ENCODE assay signal across 11 cellular contexts in the genomic region with DNA sequence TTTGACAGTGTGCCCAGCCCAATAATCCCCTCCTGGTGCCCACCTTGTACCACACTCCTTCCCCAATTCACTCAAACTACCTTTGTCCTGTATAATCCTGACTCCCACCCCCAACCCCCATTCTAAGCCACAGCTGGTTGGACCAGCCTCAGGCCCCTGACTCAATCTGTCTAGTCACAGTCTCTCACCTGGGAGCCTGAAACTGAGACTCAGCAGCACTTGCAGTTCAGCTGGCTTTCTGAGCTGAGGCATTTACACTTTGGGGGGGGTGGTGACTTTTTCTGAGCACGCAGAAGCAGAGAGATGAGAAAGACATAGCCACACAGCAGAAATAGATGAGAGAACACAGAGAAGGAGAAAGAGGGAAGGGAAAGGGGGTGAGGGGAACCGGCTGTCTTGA.
DNase-seq lines count a peak whose midpoint lies in the region; ATAC-seq, FAIRE-seq and TF ChIP-seq lines count a peak whose summit lies in the region.
"Had no signal": no experiment of that assay in that cellular context is flagged by ENCODE, and none has a peak within 500 bp of the region (broad histone marks: within the 10 kb centered on the region; RNA-seq: fewer than 3 reads in every experiment).

No MANE protein-coding gene starts in this region.

- H3K27me3 ChIP-seq in DND-41 (ENCODE audit: insufficient read depth, low read length, poor library complexity) = no peaks in the 10 kb centered on the region
- H3K27me3 ChIP-seq in effector memory CD4-positive, alpha-beta T cell (replicated peaks; ENCODE audit: control insufficient read depth, insufficient read depth, low read length, poor library complexity, severe bottlenecking) = no peaks in the 10 kb centered on the region

- POLR2A ChIA-PET in OCI-LY7 (lab: Charles Lee) = interaction anchor here (1.5 kb wide), 1 partner anchor 15 kb away, joined by 6 read pairs; no protein-coding TSS in a partner anchor

- H3K79me2 ChIP-seq in DND-41 (ENCODE audit: insufficient read depth, low read length) (no peaks in the 10 kb centered on the region), OCI-LY7 (ENCODE audit: insufficient read depth, low read depth, low read length) (no peaks in the 10 kb centered on the region)

- peaks cover 5% of the 10 kb centered on the region for H3K9me3 ChIP-seq in DND-41 (ENCODE audit: insufficient read depth, low read length, severe bottlenecking)
- no peaks in the 10 kb centered on the region for H3K9me3 ChIP-seq in OCI-LY7 (ENCODE audit: low read length)
- H3K9me3 ChIP-seq in effector memory CD4-positive, alpha-beta T cell (ENCODE audit: control insufficient read depth, low read length) = peaks cover 4% of the 10 kb centered on the region

- no peaks in the 10 kb centered on the region for H3K9me2 ChIP-seq in OCI-LY7 (ENCODE audit: insufficient read depth, low read length)

- TF ChIP-seq CTCF in DND-41 (IDR thresholded peaks at IDR 0.05; ENCODE audit: borderline replicate concordance, extremely low read depth, low read length, poor library complexity, severe bottlenecking) (no peak), OCI-LY7 (conservative IDR thresholded peaks at IDR 0.05; ENCODE audit: low read length) (no peak)

- no peaks in the 10 kb centered on the region for H3K36me3 ChIP-seq in DND-41 (ENCODE audit: insufficient read depth, low read length)
- H3K36me3 ChIP-seq in OCI-LY7 (ENCODE audit: insufficient read depth, low read length) = no peaks in the 10 kb centered on the region
- no peaks in the 10 kb centered on the region for H3K36me3 ChIP-seq in effector memory CD4-positive, alpha-beta T cell (ENCODE audit: control insufficient read depth, insufficient read depth, low read length)

- no TSS peak for BruUV-seq in OCI-LY7 (replicated peaks; lab: Mats Ljungman, UMichigan)

- CTCF ChIA-PET in OCI-LY7 (lab: Charles Lee; ENCODE audit: unreplicated experiment) = interaction anchor here (0.6 to 1.5 kb wide), 2 partner anchors 11 to 13 kb away, joined by 3 to 4 read pairs; no protein-coding TSS in a partner anchor

- H3K27ac ChIP-seq in DND-41 (ENCODE audit: low read length) = no peak overlapping the region
- H3K27ac ChIP-seq in OCI-LY7 (ENCODE audit: low read depth, low read length, poor library complexity, severe bottlenecking) = no peak overlapping the region
- H3K27ac ChIP-seq in effector memory CD4-positive, alpha-beta T cell (ENCODE audit: insufficient read depth, low read length, poor library complexity, severe bottlenecking) = no peak overlapping the region

- DNase-seq in DND-41 = peak; percentile 20
- DNase-seq in GM19239 (ENCODE audit: insufficient read length, low spot score) = no peak
- DNase-seq in OCI-LY7 (ENCODE audit: low spot score) = peak; percentile 29
- no peak for DNase-seq in superior temporal gyrus (ENCODE audit: extremely low spot score)
- no peak for DNase-seq in effector memory CD4-positive, alpha-beta T cell
- DNase-seq in AML-193 (lab: John Stamatoyannopoulos, UW) = no peak
- DNase-seq: C1 segment of cervical spinal cord, head of caudate nucleus had no signal

- H4K20me1 ChIP-seq in DND-41 (ENCODE audit: insufficient read depth, low read length) = no peaks in the 10 kb centered on the region
- H4K20me1 ChIP-seq in OCI-LY7 (ENCODE audit: insufficient read depth, low read length) = no peaks in the 10 kb centered on the region

- H3K4me1 ChIP-seq in DND-41 (ENCODE audit: insufficient read depth, low read length) (peaks cover 13% of the 10 kb centered on the region), OCI-LY7 (ENCODE audit: insufficient read depth, low read length, poor library complexity, severe bottlenecking) (no peaks in the 10 kb centered on the region)
- no peaks in the 10 kb centered on the region for H3K4me1 ChIP-seq in effector memory CD4-positive, alpha-beta T cell (ENCODE audit: control insufficient read depth, insufficient read depth, low read length, poor library complexity, severe bottlenecking)

- no peak overlapping the region for H3K4me2 ChIP-seq in DND-41 (ENCODE audit: insufficient read depth, low read length)
- no peak overlapping the region for H3K4me2 ChIP-seq in OCI-LY7 (ENCODE audit: low read length)

- FAIRE-seq in GM19239 (lab: Jason Lieb, UNC) = peak; percentile 23

- ATAC-seq in DND-41 (ENCODE audit: insufficient read depth, low read depth) (peak; percentile 70), HG02852 (IDR thresholded peaks at IDR 0.05; ENCODE audit: unreplicated experiment) (peak; percentile 94), HG02973 (IDR thresholded peaks at IDR 0.05; ENCODE audit: unreplicated experiment) (no peak)
- ATAC-seq: WTC11 had no signal

- no peak overlapping the region for H3K9ac ChIP-seq in DND-41 (ENCODE audit: low read depth, low read length)

- H2AFZ ChIP-seq in DND-41 (ENCODE audit: low read depth, low read length) (no peak overlapping the region), OCI-LY7 (ENCODE audit: low read length) (peak overlapping the region; percentile 3; the same call in 1 of the 2 replicates)

- intact Hi-C loops in OCI-LY7 (cut with micrococcal nuclease; ENCODE audit: unreplicated experiment) = no loop called here

- H3K4me3 ChIP-seq in DND-41 (ENCODE audit: low read depth in 1 of 2, low read length in 2 of 2) (no peak overlapping the region), OCI-LY7 (ENCODE audit: low read depth, low read length, poor library complexity, severe bottlenecking) (no peak overlapping the region)
- no peak overlapping the region for H3K4me3 ChIP-seq in effector memory CD4-positive, alpha-beta T cell (ENCODE audit: insufficient read depth, low read depth, low read length, poor library complexity, severe bottlenecking)

Comparison
In these comparisons a context has a peak if more than half of its experiments do, and no peak if none do; other contexts are left out.
1. DNase-seq: peak in DND-41 (single experiment) and OCI-LY7 (single experiment); none in GM19239 (single experiment), superior temporal gyrus (single experiment), effector memory CD4-positive, alpha-beta T cell (0 of 3) and AML-193 (0 of 2).